11 cellular contexts compared by ENCODE assay signal in the genomic region with DNA sequence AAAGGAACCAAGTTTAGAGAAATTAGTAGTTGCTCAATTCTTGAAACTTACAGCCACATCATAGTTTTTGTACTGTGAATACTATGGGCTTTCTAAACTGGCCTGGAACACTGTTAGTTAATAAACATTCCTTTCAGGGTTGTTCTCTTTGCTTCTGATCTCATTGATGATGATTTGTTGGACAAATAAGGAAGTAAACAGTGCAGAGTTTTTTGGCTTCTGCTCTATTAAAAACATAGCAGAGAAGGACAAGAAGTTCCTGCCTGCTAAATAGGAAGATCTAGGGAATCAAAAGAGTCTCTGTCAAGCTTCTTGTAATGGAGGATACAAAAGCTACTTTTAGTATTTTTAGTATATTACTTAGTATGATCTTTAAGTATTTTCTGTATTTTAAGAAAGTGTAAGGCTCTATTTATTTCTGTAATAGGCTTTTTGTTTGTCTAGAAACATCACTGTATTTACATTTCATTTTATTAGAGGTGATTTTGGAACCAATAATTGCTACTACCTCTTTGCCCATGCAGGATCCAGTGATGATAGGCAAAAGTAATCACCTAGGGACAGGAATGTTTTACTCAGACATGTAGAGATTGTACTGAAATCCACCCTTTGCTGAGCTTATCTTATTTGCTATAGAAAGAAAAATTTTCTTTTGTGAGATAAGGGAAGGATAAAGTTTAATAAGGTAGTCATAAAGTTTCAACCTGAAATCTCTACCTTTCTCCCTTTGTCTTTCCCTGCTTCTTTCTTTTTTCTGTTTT.
DNase-seq lines count a peak whose midpoint lies in the region; ATAC-seq and TF ChIP-seq lines count a peak whose summit lies in the region.
"Had no signal": no experiment of that assay in that cellular context is flagged by ENCODE, and none has a peak within 500 bp of the region (broad histone marks: within the 10 kb centered on the region; RNA-seq: fewer than 3 reads in every experiment).

No MANE protein-coding gene starts in this region.

- peak overlapping the region; percentile 6 for H3K27ac ChIP-seq in hepatocyte
- peak overlapping the region in 4 of 5 donors; percentile 54 to 77 (median 74) for H3K27ac ChIP-seq in stomach

- H3K4me1 Mint-ChIP-seq in activated CD8-positive, alpha-beta T cell treated with anti-CD3 and anti-CD28 coated beads for 36 hours (ENCODE audit: low read depth) = peaks cover 8% of the 10 kb centered on the region

- no peaks in the 10 kb centered on the region for H3K27me3 ChIP-seq in hepatocyte
- H3K27me3 ChIP-seq in stomach = no peaks in the 10 kb centered on the region

- no peaks in the 10 kb centered on the region for H3K27me3 Mint-ChIP-seq in activated CD8-positive, alpha-beta T cell treated with anti-CD3 and anti-CD28 coated beads for 36 hours

- H3K4me3 Mint-ChIP-seq in activated CD8-positive, alpha-beta T cell treated with anti-CD3 and anti-CD28 coated beads for 36 hours = no peak overlapping the region

- CTCF ChIA-PET in activated CD8-positive, alpha-beta T cell treated with anti-CD3 and anti-CD28 coated beads for 36 hours (lab: Charles Lee) = interaction anchor here (0.8 to 1.2 kb wide), 3 partner anchors 8 to 110 kb away, joined by 3 read pairs; no protein-coding TSS in a partner anchor

- H3K4me1 ChIP-seq in hepatocyte (ENCODE audit: insufficient read depth) (peaks cover 7% of the 10 kb centered on the region), stomach (peaks cover 9 to 60% (median 31%) of the 10 kb centered on the region in 4 donors)

- H3K36me3 Mint-ChIP-seq in activated CD8-positive, alpha-beta T cell treated with anti-CD3 and anti-CD28 coated beads for 36 hours (ENCODE audit: low read depth) = peaks cover 42% of the 10 kb centered on the region

- POLR2A ChIA-PET in activated CD8-positive, alpha-beta T cell treated with anti-CD3 and anti-CD28 coated beads for 36 hours (lab: Charles Lee) = interaction anchor here (0.6 kb wide), 1 partner anchor 9 kb away, joined by 4 read pairs; no protein-coding TSS in a partner anchor

- no peak for TF ChIP-seq EP300 in stomach (IDR thresholded peaks at IDR 0.05)

- ATAC-seq in HG03280 (IDR thresholded peaks at IDR 0.05; ENCODE audit: unreplicated experiment) = no peak
- no peak for ATAC-seq in activated CD8-positive, alpha-beta T cell treated with anti-CD3 and anti-CD28 coated beads for 36 hours

- H2AFZ ChIP-seq in hepatocyte = no peak overlapping the region

- no peaks in the 10 kb centered on the region for H3K9me2 ChIP-seq in hepatocyte (replicated peaks; ENCODE audit: insufficient read depth)

- H3K27ac Mint-ChIP-seq in activated CD8-positive, alpha-beta T cell treated with anti-CD3 and anti-CD28 coated beads for 36 hours = no peak overlapping the region

- peak overlapping the region; percentile 55 for H3K4me2 ChIP-seq in hepatocyte

- peaks cover 31% of the 10 kb centered on the region for H3K79me2 ChIP-seq in hepatocyte

- TF ChIP-seq CTCF in hepatocyte (IDR thresholded peaks at IDR 0.05; ENCODE audit: poor library complexity) (no peak), stomach (IDR thresholded peaks at IDR 0.05) (no peak)
- no peak for TF ChIP-seq CTCF in activated CD8-positive, alpha-beta T cell treated with anti-CD3 and anti-CD28 coated beads for 36 hours (IDR thresholded peaks at IDR 0.05)

- peaks cover 11% of the 10 kb centered on the region for H3K9me3 Mint-ChIP-seq in activated CD8-positive, alpha-beta T cell treated with anti-CD3 and anti-CD28 coated beads for 36 hours

- H3K9me3 ChIP-seq in hepatocyte (ENCODE audit: low read depth) = no peaks in the 10 kb centered on the region
- H3K9me3 ChIP-seq in stomach = peaks cover 0 to 7% (median 5%) of the 10 kb centered on the region in 4 donors

- H3K4me3 ChIP-seq in hepatocyte = no peak overlapping the region
- H3K4me3 ChIP-seq in stomach = no peak overlapping the region

- H4K20me1 ChIP-seq in hepatocyte (ENCODE audit: insufficient read depth, poor library complexity, severe bottlenecking) = no peaks in the 10 kb centered on the region

- no peak for TF ChIP-seq POLR2A in stomach (IDR thresholded peaks at IDR 0.05)

- intact Hi-C loops in stomach (cut with DNase I; ENCODE audit: low total_unique reads) = no loop called here
- intact Hi-C loops in activated CD8-positive, alpha-beta T cell treated with anti-CD3 and anti-CD28 coated beads for 36 hours (cut with micrococcal nuclease) = no loop called here

- H3K36me3 ChIP-seq in hepatocyte (replicated peaks; ENCODE audit: insufficient read depth, low read depth) (peaks cover 3% of the 10 kb centered on the region), stomach (peaks cover 0 to 22% (median 19%) of the 10 kb centered on the region in 4 donors)

- peak; percentile 37 for DNase-seq in HCEC 1CT
- peak; percentile 33 for DNase-seq in astrocyte of the hippocampus (ENCODE audit: low read depth, low spot score)
- DNase-seq in hepatocyte (ENCODE audit: low spot score) = peak; percentile 4
- DNase-seq in stomach = no peak
- DNase-seq in NCI-H446 treated with DMSO at 0.1 percent for 48 hours (lab: John Stamatoyannopoulos, UW) = no peak
- DNase-seq in NCI-H146 treated with DMSO at 0.1 percent for 48 hours (lab: John Stamatoyannopoulos, UW; ENCODE audit: unreplicated experiment) = no peak
- no peak for DNase-seq in activated CD8-positive, alpha-beta T cell treated with anti-CD3 and anti-CD28 coated beads for 36 hours
- DNase-seq: DND-41, H7, NCI-H1048 had no signal

Comparison
In these comparisons a context has a peak if more than half of its experiments do, and no peak if none do; other contexts are left out.
1. DNase-seq: peak in HCEC 1CT (single experiment), astrocyte of the hippocampus (single experiment) and hepatocyte (single experiment); none in stomach (single experiment), NCI-H446 treated with DMSO at 0.1 percent for 48 hours (single experiment), NCI-H146 treated with DMSO at 0.1 percent for 48 hours (single experiment) and activated CD8-positive, alpha-beta T cell treated with anti-CD3 and anti-CD28 coated beads for 36 hours (single experiment).